Comparison of ENCODE assay signal across 8 cellular contexts in the genomic region with DNA sequence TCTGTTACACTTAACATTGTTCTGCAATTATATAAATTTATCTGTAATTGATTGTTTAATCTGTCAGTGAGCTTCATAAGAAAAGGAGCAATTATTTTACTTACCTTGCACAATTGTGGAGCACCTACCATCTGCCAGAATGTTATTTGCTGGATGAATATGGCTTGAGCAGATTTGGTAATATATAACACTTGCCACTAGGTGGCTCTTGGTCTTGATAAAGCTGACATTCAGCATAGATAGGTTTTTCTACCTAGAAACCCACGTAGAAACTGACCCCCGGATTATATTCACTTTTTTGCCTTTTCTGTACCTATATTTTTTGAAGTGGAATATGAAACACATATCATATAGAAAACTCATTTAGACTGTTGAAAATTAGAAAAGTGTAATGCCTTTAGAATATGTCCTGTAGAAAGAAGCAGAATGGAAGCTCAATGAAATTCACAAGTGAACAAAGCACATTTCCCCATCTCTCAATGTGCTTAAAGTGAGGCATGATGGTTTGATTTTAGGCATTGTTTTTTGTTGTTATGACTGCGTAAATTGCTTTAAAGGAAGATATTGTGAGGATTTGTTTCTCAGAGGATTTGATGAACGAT. TPM values are rescaled to one million over a fixed set of nuclear protein-coding genes. Genes with fewer than 3 reads are reported as not detected.
A peak's percentile ranks its signal among the peaks of the same experiment; 100 is the strongest.
DNase-seq lines count a peak whose midpoint lies in the region; ATAC-seq and TF ChIP-seq lines count a peak whose summit lies in the region.

No MANE protein-coding gene starts in this region.

- H3K27ac ChIP-seq in esophagus muscularis mucosa (replicated peaks in 1 of 4): no peak overlapping the region

- no peaks in the 10 kb centered on the region for H3K9me3 ChIP-seq in esophagus muscularis mucosa

- CTCF ChIA-PET in activated CD8-positive, alpha-beta memory T cell treated with anti-CD3 and anti-CD28 coated beads, Interleukin-2, amount 10 ng/mL, durations not matched to agents 7 days and 5 days (lab: Charles Lee): interaction anchor here (0.7 to 13.6 kb wide), 39 partner anchors 10 to 394 kb away, joined by 3 to 259 read pairs (median 4); partner anchors contain the start of gene RBPJ

- H3K4me3 Mint-ChIP-seq in activated CD8-positive, alpha-beta memory T cell treated with anti-CD3 and anti-CD28 coated beads, Interleukin-2, amount 10 ng/mL, durations not matched to agents 7 days and 5 days: no peak overlapping the region
- H3K4me3 Mint-ChIP-seq in HFFc6: no peak overlapping the region
- H3K4me3 Mint-ChIP-seq in naive thymus-derived CD8-positive, alpha-beta T cell: peak overlapping the region in 2 of 10 donors; percentile 32 to 38

- H3K27me3 ChIP-seq in esophagus muscularis mucosa: no peaks in the 10 kb centered on the region

- H3K27ac Mint-ChIP-seq in activated CD8-positive, alpha-beta memory T cell treated with anti-CD3 and anti-CD28 coated beads, Interleukin-2, amount 10 ng/mL, durations not matched to agents 7 days and 5 days: no peak overlapping the region
- no peak overlapping the region for H3K27ac Mint-ChIP-seq in HFFc6
- H3K27ac Mint-ChIP-seq in naive thymus-derived CD8-positive, alpha-beta T cell: no peak overlapping the region

- H3K4me1 ChIP-seq in esophagus muscularis mucosa: peaks cover 14 to 43% (median 33%) of the 10 kb centered on the region in 4 donors

- H3K4me1 Mint-ChIP-seq in activated CD8-positive, alpha-beta memory T cell treated with anti-CD3 and anti-CD28 coated beads, Interleukin-2, amount 10 ng/mL, durations not matched to agents 7 days and 5 days: peaks cover 39% of the 10 kb centered on the region
- H3K4me1 Mint-ChIP-seq in HFFc6 (ENCODE audit: low read depth): peaks cover 68% of the 10 kb centered on the region
- H3K4me1 Mint-ChIP-seq in naive thymus-derived CD8-positive, alpha-beta T cell: peaks cover 25 to 47% (median 40%) of the 10 kb centered on the region in 4 donors

- intact Hi-C loops in esophagus muscularis mucosa (cut with DNase I): loop anchor here (2.0 kb wide), 1 partner anchor 83 kb away; no protein-coding TSS in a partner anchor

- TF ChIP-seq EP300 in esophagus muscularis mucosa (IDR thresholded peaks at IDR 0.05): no peak

- peak; percentile 92 for TF ChIP-seq CTCF in HFFc6 (IDR thresholded peaks at IDR 0.05)
- TF ChIP-seq CTCF in esophagus muscularis mucosa (IDR thresholded peaks at IDR 0.05): peak; percentile 62 to 70 (median 63)

- no peak for TF ChIP-seq POLR2A in esophagus muscularis mucosa (IDR thresholded peaks at IDR 0.05; ENCODE audit: low read depth)

- DNase-seq in activated CD8-positive, alpha-beta memory T cell treated with anti-CD3 and anti-CD28 coated beads, Interleukin-2, amount 10 ng/mL, durations not matched to agents 7 days and 5 days: no peak
- DNase-seq in activated CD8-positive, alpha-beta memory T cell treated with anti-CD3 and anti-CD28 coated beads, Interleukin-2, amount 50 U/mL, for 4 hours: no peak
- DNase-seq in HFFc6 (peak; percentile 67), NCI-H1105 (lab: John Stamatoyannopoulos, UW) (peak; percentile 30), SW 1271 (lab: John Stamatoyannopoulos, UW) (peak; percentile 4 to 68), esophagus muscularis mucosa (ENCODE audit: extremely low spot score) (no peak)
- peak in 4 of 10 donors; percentile 15 to 59 (median 55) for DNase-seq in naive thymus-derived CD8-positive, alpha-beta T cell
- no peak for DNase-seq in activated CD4-positive, CD25-positive, alpha-beta regulatory T cell (lab: John Stamatoyannopoulos, UW)

- no peaks in the 10 kb centered on the region for H3K36me3 ChIP-seq in esophagus muscularis mucosa

- 42% methylated on average over 4 of the region's 4 CpGs for WGBS in esophagus muscularis mucosa

- H3K9me3 Mint-ChIP-seq in activated CD8-positive, alpha-beta memory T cell treated with anti-CD3 and anti-CD28 coated beads, Interleukin-2, amount 10 ng/mL, durations not matched to agents 7 days and 5 days (ENCODE audit: low read depth): no peaks in the 10 kb centered on the region
- no peaks in the 10 kb centered on the region for H3K9me3 Mint-ChIP-seq in HFFc6
- H3K9me3 Mint-ChIP-seq in naive thymus-derived CD8-positive, alpha-beta T cell: no peaks in the 10 kb centered on the region

- peaks cover 1% of the 10 kb centered on the region for H3K36me3 Mint-ChIP-seq in activated CD8-positive, alpha-beta memory T cell treated with anti-CD3 and anti-CD28 coated beads, Interleukin-2, amount 10 ng/mL, durations not matched to agents 7 days and 5 days
- H3K36me3 Mint-ChIP-seq in HFFc6 (ENCODE audit: low read depth): no peaks in the 10 kb centered on the region
- no peaks in the 10 kb centered on the region for H3K36me3 Mint-ChIP-seq in naive thymus-derived CD8-positive, alpha-beta T cell

- POLR2A ChIA-PET in naive thymus-derived CD8-positive, alpha-beta T cell (lab: Charles Lee): interaction anchor here (1.3 kb wide), 1 partner anchor 11 kb away, joined by 6 read pairs; no protein-coding TSS in a partner anchor

- H3K27me3 Mint-ChIP-seq in activated CD8-positive, alpha-beta memory T cell treated with anti-CD3 and anti-CD28 coated beads, Interleukin-2, amount 10 ng/mL, durations not matched to agents 7 days and 5 days: no peaks in the 10 kb centered on the region
- no peaks in the 10 kb centered on the region; the same call in none of the 2 replicates for H3K27me3 Mint-ChIP-seq in HFFc6 (ENCODE audit: insufficient read depth)
- H3K27me3 Mint-ChIP-seq in naive thymus-derived CD8-positive, alpha-beta T cell: no peaks in the 10 kb centered on the region

- H3K4me3 ChIP-seq in esophagus muscularis mucosa: no peak overlapping the region

- peak; percentile 81 for ATAC-seq in activated CD8-positive, alpha-beta memory T cell treated with anti-CD3 and anti-CD28 coated beads, Interleukin-2, amount 10 ng/mL, durations not matched to agents 7 days and 5 days
- peak; percentile 82 to 90 for ATAC-seq in naive thymus-derived CD8-positive, alpha-beta T cell

RNA-seq across cellular contexts. Expression of gene RBPJ, which starts 9.5 kb away (rescaled TPM):
- total RNA-seq in activated CD8-positive, alpha-beta memory T cell treated with anti-CD3 and anti-CD28 coated beads, Interleukin-2, amount 10 ng/mL, durations not matched to agents 7 days and 5 days: 100 to 1,000 TPM in 1 of 2 experiments, 10 to 100 TPM in 1; 73.3 to 163 TPM
- total RNA-seq in HFFc6 (2021; fragmentation: NEBNext Ultra II Directional; extraction: Animal tissue kit (Norgen Biotek cat#: 25700)): 10 to 100 TPM; 60.9 to 71.7 (median 69.0) TPM
- total RNA-seq in esophagus muscularis mucosa: 10 to 100 TPM; 49.7 to 75.2 (median 60.8) TPM
- 10 to 100 TPM; 56.2 to 59.6 TPM for total RNA-seq in naive thymus-derived CD8-positive, alpha-beta T cell
- 10 to 100 TPM; 49.1 to 78.4 (median 73.2) TPM for polyA plus RNA-seq in naive thymus-derived CD8-positive, alpha-beta T cell

Comparison
In these comparisons a context has a peak if more than half of its experiments do, and no peak if none do; other contexts are left out.
1. DNase-seq: peak in HFFc6 (single experiment), NCI-H1105 (single experiment) and SW 1271 (2 of 2); none in activated CD8-positive, alpha-beta memory T cell treated with anti-CD3 and anti-CD28 coated beads, Interleukin-2, amount 10 ng/mL, durations not matched to agents 7 days and 5 days (single experiment), activated CD8-positive, alpha-beta memory T cell treated with anti-CD3 and anti-CD28 coated beads, Interleukin-2, amount 50 U/mL, for 4 hours (single experiment), esophagus muscularis mucosa (single experiment) and activated CD4-positive, CD25-positive, alpha-beta regulatory T cell (0 of 4).